18 cellular contexts compared by ENCODE assay signal in genomic region chr14:83164016-83164415, GRCh38.
DNase-seq lines count a peak whose midpoint lies in the region; ATAC-seq and TF ChIP-seq lines count a peak whose summit lies in the region.
"Had no signal": no experiment of that assay in that cellular context is flagged by ENCODE, and none has a peak within 500 bp of the region (broad histone marks: within the 10 kb centered on the region; RNA-seq: fewer than 3 reads in every experiment).

No MANE protein-coding gene starts in this region.

- peaks cover 9% of the 10 kb centered on the region for H3K4me1 ChIP-seq in foreskin keratinocyte
- no peaks in the 10 kb centered on the region for H3K4me1 ChIP-seq in naive thymus-derived CD4-positive, alpha-beta T cell (ENCODE audit: control insufficient read depth in 2 of 2, insufficient read depth in 2 of 2, low read length in 2 of 2)
- H3K4me1 ChIP-seq: BE2C, uterus had no signal

- H3K27ac Mint-ChIP-seq in naive thymus-derived CD4-positive, alpha-beta T cell: no peak overlapping the region
- H3K27ac Mint-ChIP-seq in activated CD4-positive, alpha-beta memory T cell treated with anti-CD3 and anti-CD28 coated beads for 36 hours: no peak overlapping the region
- H3K27ac Mint-ChIP-seq: activated naive CD4-positive, alpha-beta T cell treated with anti-CD3 and anti-CD28 coated beads, Interleukin-2, amount 10 ng/mL, durations not matched to agents 7 days and 5 days; stimulated activated memory B cell treated with anti-CD40 and anti-IgM and Interleukin-4, amounts not matched to agents 10 μg/mL and 1 μg/mL and 100 μg/mL, for 72 hours; WTC11 had no signal

- CTCF ChIA-PET in naive thymus-derived CD4-positive, alpha-beta T cell (lab: Charles Lee): no interaction called here
- CTCF ChIA-PET in activated CD4-positive, alpha-beta memory T cell treated with anti-CD3 and anti-CD28 coated beads for 36 hours (lab: Charles Lee): no interaction called here

- H3K9me3 ChIP-seq in naive thymus-derived CD4-positive, alpha-beta T cell (ENCODE audit: control insufficient read depth in 2 of 3, low read length in 3 of 3): no peaks in the 10 kb centered on the region
- H3K9me3 ChIP-seq: BE2C, MG63, uterus had no signal

- H3K4me3 ChIP-seq in naive thymus-derived CD4-positive, alpha-beta T cell (ENCODE audit: low read length): no peak overlapping the region
- H3K4me3 ChIP-seq: MG63, uterus had no signal

- no peak for TF ChIP-seq CTCF in foreskin keratinocyte (conservative IDR thresholded peaks at IDR 0.05)

- no peak overlapping the region for H3K4me3 Mint-ChIP-seq in naive thymus-derived CD4-positive, alpha-beta T cell
- H3K4me3 Mint-ChIP-seq in activated CD4-positive, alpha-beta memory T cell treated with anti-CD3 and anti-CD28 coated beads for 36 hours: no peak overlapping the region
- H3K4me3 Mint-ChIP-seq: activated naive CD4-positive, alpha-beta T cell treated with anti-CD3 and anti-CD28 coated beads, Interleukin-2, amount 10 ng/mL, durations not matched to agents 7 days and 5 days; stimulated activated memory B cell treated with anti-CD40 and anti-IgM and Interleukin-4, amounts not matched to agents 10 μg/mL and 1 μg/mL and 100 μg/mL, for 72 hours; WTC11 had no signal

- no peaks in the 10 kb centered on the region for H3K27me3 Mint-ChIP-seq in naive thymus-derived CD4-positive, alpha-beta T cell
- no peaks in the 10 kb centered on the region for H3K27me3 Mint-ChIP-seq in activated CD4-positive, alpha-beta memory T cell treated with anti-CD3 and anti-CD28 coated beads for 36 hours
- H3K27me3 Mint-ChIP-seq: activated naive CD4-positive, alpha-beta T cell treated with anti-CD3 and anti-CD28 coated beads, Interleukin-2, amount 10 ng/mL, durations not matched to agents 7 days and 5 days; stimulated activated memory B cell treated with anti-CD40 and anti-IgM and Interleukin-4, amounts not matched to agents 10 μg/mL and 1 μg/mL and 100 μg/mL, for 72 hours had no signal

- DNase-seq in AG08395 (ENCODE audit: low spot score) (peak; percentile 50), HK-2 (ENCODE audit: unreplicated experiment) (peak; percentile 3), amniotic stem cell (lab: John Stamatoyannopoulos, UW) (peak; percentile 79), foreskin keratinocyte (peak; percentile 40 to 74), foreskin melanocyte (no peak)
- no peak for DNase-seq in naive thymus-derived CD4-positive, alpha-beta T cell
- no peak for DNase-seq in activated CD4-positive, alpha-beta memory T cell treated with anti-CD3 and anti-CD28 coated beads for 36 hours
- DNase-seq: activated CD8-positive, alpha-beta memory T cell treated with anti-CD3 and anti-CD28 coated beads, Interleukin-2, amount 50 U/mL, for 4 hours; activated naive CD4-positive, alpha-beta T cell treated with anti-CD3 and anti-CD28 coated beads, Interleukin-2, amount 10 ng/mL, durations not matched to agents 7 days and 5 days; BE2C; MG63; NCI-H2107; NK-92 treated with Interleukin-12 subunit alpha and Interleukin-12 subunit beta, amount 100 ng/mL, for 24 hours; stimulated activated CD4-positive, alpha-beta T cell treated with anti-CD3 and anti-CD28 coated beads, Interleukin-4, amount 100 ng/mL, for 24 hours; uterus had no signal

- H3K27ac ChIP-seq in foreskin keratinocyte: no peak overlapping the region
- no peak overlapping the region for H3K27ac ChIP-seq in naive thymus-derived CD4-positive, alpha-beta T cell (ENCODE audit: low read depth, low read length)
- H3K27ac ChIP-seq: uterus had no signal

- peak; percentile 90 for ATAC-seq in foreskin keratinocyte
- ATAC-seq in HG03460 (IDR thresholded peaks at IDR 0.05; ENCODE audit: unreplicated experiment): no peak
- no peak for ATAC-seq in naive thymus-derived CD4-positive, alpha-beta T cell
- ATAC-seq: stimulated activated memory B cell treated with anti-CD40 and anti-IgM and Interleukin-4, amounts not matched to agents 10 μg/mL and 1 μg/mL and 100 μg/mL, for 72 hours; WTC11 had no signal

- POLR2A ChIA-PET in naive thymus-derived CD4-positive, alpha-beta T cell (lab: Charles Lee): no interaction called here
- POLR2A ChIA-PET in activated CD4-positive, alpha-beta memory T cell treated with anti-CD3 and anti-CD28 coated beads for 36 hours (lab: Charles Lee): no interaction called here

- intact Hi-C loops in naive thymus-derived CD4-positive, alpha-beta T cell (cut with micrococcal nuclease): no loop called here
- intact Hi-C loops in activated CD4-positive, alpha-beta memory T cell treated with anti-CD3 and anti-CD28 coated beads for 36 hours (cut with micrococcal nuclease): no loop called here

- peaks cover 0 to 26% (median 3%) of the 10 kb centered on the region in 11 donors for H3K9me3 Mint-ChIP-seq in naive thymus-derived CD4-positive, alpha-beta T cell
- H3K9me3 Mint-ChIP-seq in activated CD4-positive, alpha-beta memory T cell treated with anti-CD3 and anti-CD28 coated beads for 36 hours: peaks cover 4% of the 10 kb centered on the region
- H3K9me3 Mint-ChIP-seq: stimulated activated memory B cell treated with anti-CD40 and anti-IgM and Interleukin-4, amounts not matched to agents 10 μg/mL and 1 μg/mL and 100 μg/mL, for 72 hours; WTC11 had no signal

- H3K36me3 Mint-ChIP-seq in naive thymus-derived CD4-positive, alpha-beta T cell: no peaks in the 10 kb centered on the region
- no peaks in the 10 kb centered on the region for H3K36me3 Mint-ChIP-seq in activated CD4-positive, alpha-beta memory T cell treated with anti-CD3 and anti-CD28 coated beads for 36 hours
- H3K36me3 Mint-ChIP-seq: activated naive CD4-positive, alpha-beta T cell treated with anti-CD3 and anti-CD28 coated beads, Interleukin-2, amount 10 ng/mL, durations not matched to agents 7 days and 5 days; stimulated activated memory B cell treated with anti-CD40 and anti-IgM and Interleukin-4, amounts not matched to agents 10 μg/mL and 1 μg/mL and 100 μg/mL, for 72 hours; WTC11 had no signal

- H3K4me1 Mint-ChIP-seq in naive thymus-derived CD4-positive, alpha-beta T cell: no peaks in the 10 kb centered on the region
- H3K4me1 Mint-ChIP-seq in activated CD4-positive, alpha-beta memory T cell treated with anti-CD3 and anti-CD28 coated beads for 36 hours (ENCODE audit: low read depth): no peaks in the 10 kb centered on the region
- H3K4me1 Mint-ChIP-seq: activated naive CD4-positive, alpha-beta T cell treated with anti-CD3 and anti-CD28 coated beads, Interleukin-2, amount 10 ng/mL, durations not matched to agents 7 days and 5 days; stimulated activated memory B cell treated with anti-CD40 and anti-IgM and Interleukin-4, amounts not matched to agents 10 μg/mL and 1 μg/mL and 100 μg/mL, for 72 hours had no signal

- H3K27me3 ChIP-seq in foreskin keratinocyte: no peaks in the 10 kb centered on the region
- no peaks in the 10 kb centered on the region for H3K27me3 ChIP-seq in naive thymus-derived CD4-positive, alpha-beta T cell (ENCODE audit: control insufficient read depth in 2 of 2, insufficient read depth in 2 of 2, low read length in 2 of 2)
- H3K27me3 ChIP-seq: BE2C, MG63, uterus had no signal

- H3K36me3 ChIP-seq in naive thymus-derived CD4-positive, alpha-beta T cell (ENCODE audit: control insufficient read depth in 2 of 3, insufficient read depth in 3 of 3, low read length in 3 of 3): no peaks in the 10 kb centered on the region
- H3K36me3 ChIP-seq: BE2C, MG63, uterus had no signal

Comparison
In these comparisons a context has a peak if more than half of its experiments do, and no peak if none do; other contexts are left out.
1. DNase-seq: peak in AG08395 (single experiment), HK-2 (single experiment), amniotic stem cell (single experiment) and foreskin keratinocyte (2 of 2); none in foreskin melanocyte (single experiment), naive thymus-derived CD4-positive, alpha-beta T cell (0 of 9) and activated CD4-positive, alpha-beta memory T cell treated with anti-CD3 and anti-CD28 coated beads for 36 hours (single experiment).